In the genomic region with DNA sequence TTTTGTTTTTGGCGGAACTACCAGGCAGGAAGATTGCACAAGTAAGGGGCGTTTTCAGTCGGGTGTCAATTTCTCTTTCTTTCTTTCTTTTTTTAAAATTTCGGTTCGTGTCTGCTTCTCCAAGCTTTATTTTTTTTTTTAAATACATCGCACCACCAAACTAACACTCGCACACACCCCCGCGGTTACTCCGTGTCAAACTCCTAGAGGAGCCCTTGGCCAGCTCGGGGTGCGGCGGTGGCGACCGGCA, we compare ENCODE assay signal across 8 cellular contexts. TPM values are rescaled to one million over a fixed set of nuclear protein-coding genes. Genes with fewer than 3 reads are reported as not detected.
A peak's percentile ranks its signal among the peaks of the same experiment; 100 is the strongest.
DNase-seq lines count a peak whose midpoint lies in the region; ATAC-seq, FAIRE-seq and TF ChIP-seq lines count a peak whose summit lies in the region.

No MANE protein-coding gene starts in this region.

- peak; percentile 37 for ATAC-seq in GM21723 (IDR thresholded peaks at IDR 0.05; ENCODE audit: unreplicated experiment)
- ATAC-seq in RWPE2 (ENCODE audit: low read depth): no peak; the same call in 2 of the 3 replicates
- ATAC-seq in gastrocnemius medialis: peak in 1 of 2 donors; percentile 28

- H3K4me3 ChIP-seq in RWPE2 (ENCODE audit: severe bottlenecking): peak overlapping the region; percentile 74
- peak overlapping the region; percentile 94 for H3K4me3 ChIP-seq in fibroblast of pulmonary artery (replicated peaks; ENCODE audit: low read depth, low read length)
- peak overlapping the region; percentile 72 to 99 (median 82) for H3K4me3 ChIP-seq in gastrocnemius medialis

- peaks cover 9% of the 10 kb centered on the region; the same call in 1 of the 2 replicates for H3K36me3 ChIP-seq in RWPE2 (ENCODE audit: low read depth)
- no peaks in the 10 kb centered on the region for H3K36me3 ChIP-seq in gastrocnemius medialis

- intact Hi-C loops in gastrocnemius medialis (cut with DNase I; ENCODE audit: low total_unique reads): loop anchor here (1.0 to 5.0 kb wide), 2 partner anchors 19 to 192 kb away; no protein-coding TSS in a partner anchor

- H3K27ac ChIP-seq in C4-2B (peak overlapping the region; percentile 91), RWPE2 (ENCODE audit: poor library complexity, severe bottlenecking) (peak overlapping the region; percentile 86), gastrocnemius medialis (peak overlapping the region; percentile 90 to 96 (median 92))

- in situ Hi-C loops in gastrocnemius medialis (cut with MboI; ENCODE audit: low sequenced_read_pairs in 4 of 4): loop anchor here in 2 of 4 donors (5.0 to 10.0 kb wide), 3 partner anchors 68 to 199 kb away; no protein-coding TSS in a partner anchor

- H3K4me1 ChIP-seq in RWPE2 (ENCODE audit: insufficient read depth, poor library complexity, severe bottlenecking): peaks cover 4% of the 10 kb centered on the region
- peaks cover 15 to 21% of the 10 kb centered on the region in 2 donors for H3K4me1 ChIP-seq in gastrocnemius medialis

- TF ChIP-seq CTCF in C4-2B (conservative IDR thresholded peaks at IDR 0.05) (no peak), RWPE2 (IDR thresholded peaks at IDR 0.05; ENCODE audit: poor library complexity, severe bottlenecking) (no peak), fibroblast of pulmonary artery (IDR thresholded peaks at IDR 0.05; ENCODE audit: low read length, missing control alignments) (no peak), gastrocnemius medialis (IDR thresholded peaks at IDR 0.05 in 4 of 5, conservative IDR thresholded peaks at IDR 0.05 in 1 of 5) (no peak)

- DNase-seq in RWPE2 (ENCODE audit: low spot score): no peak
- no peak for DNase-seq in fibroblast of pulmonary artery (ENCODE audit: low read depth)
- no peak for DNase-seq in gastrocnemius medialis
- no peak for DNase-seq in GM19238 (ENCODE audit: insufficient read length, low spot score)
- DNase-seq in H54 (ENCODE audit: insufficient read length, low spot score): no peak
- no peak for DNase-seq in NCI-H1417 treated with DMSO at 0.1 percent for 48 hours (lab: John Stamatoyannopoulos, UW)

- H3K9me3 ChIP-seq in RWPE2 (ENCODE audit: severe bottlenecking) (no peaks in the 10 kb centered on the region), gastrocnemius medialis (no peaks in the 10 kb centered on the region)

- no peak for TF ChIP-seq POLR2A in gastrocnemius medialis (IDR thresholded peaks at IDR 0.05)
- no peak for TF ChIP-seq POLR2A in H54 (IDR thresholded peaks at IDR 0.05; ENCODE audit: low read depth, low read length)

- FAIRE-seq in H54 (lab: Jason Lieb, UNC): no peak

- no peaks in the 10 kb centered on the region for H3K27me3 ChIP-seq in RWPE2 (ENCODE audit: insufficient read depth, poor library complexity, severe bottlenecking)
- H3K27me3 ChIP-seq in gastrocnemius medialis: no peaks in the 10 kb centered on the region

RNA-seq across cellular contexts. Expression of gene UTRN, which starts 0.3 kb away (rescaled TPM):
- total RNA-seq in gastrocnemius medialis: 10 to 100 TPM; 24.1 to 66.3 (median 40.1) TPM
